In genomic region chr7:150978136-150978789, GRCh38 we compare ENCODE assay signal across 8 cellular contexts. TPM values are rescaled to one million over a fixed set of nuclear protein-coding genes. Genes with fewer than 3 reads are reported as not detected.
DNase-seq lines count a peak whose midpoint lies in the region; ATAC-seq and TF ChIP-seq lines count a peak whose summit lies in the region.

Gene KCNH2, minus strand, starts transcription at chr7:150978321. Its CDS starts 408 bp downstream, at chr7:150977913.

- no peak within 1 kb of the TSS for H4K5ac ChIP-seq in mesendoderm (ENCODE audit: low read length)

- H3K23ac ChIP-seq in mesendoderm (ENCODE audit: low read length): no peak within 1 kb of the TSS

- TF ChIP-seq CTCF in HFF-Myc (IDR thresholded peaks at IDR 0.05; ENCODE audit: low read depth, low read length, missing control alignments) (no peak), OCI-LY1 (IDR thresholded peaks at IDR 0.05; ENCODE audit: low read length) (no peak)

- ATAC-seq in GM21737 (IDR thresholded peaks at IDR 0.05; ENCODE audit: unreplicated experiment): no peak

- H3K18ac ChIP-seq in mesendoderm (ENCODE audit: low read length): no peak within 1 kb of the TSS

- H3K9me2 ChIP-seq in OCI-LY1 (ENCODE audit: low read depth, low read length): no peaks in the 10 kb centered on the region

- no peak within 1 kb of the TSS for H2BK120ac ChIP-seq in mesendoderm (ENCODE audit: low read depth, low read length)

- no peaks in the 10 kb centered on the region for H3K79me1 ChIP-seq in mesendoderm (ENCODE audit: low read length)

- WGBS in mesendoderm (ENCODE audit: extremely low coverage, insufficient coverage, low lambda C conversion rate): no CpG with 5 or more reads among the region's 78 CpGs

- DNase-seq in AG08396 (ENCODE audit: low spot score) (peak; percentile 70), HFF-Myc (ENCODE audit: extremely low read depth, low read depth) (no peak), mesendoderm (peak; percentile 73), ureter (ENCODE audit: low spot score) (no peak), GF-D8 (lab: John Stamatoyannopoulos, UW) (no peak)
- DNase-seq in central memory CD4-positive, alpha-beta T cell: peak; percentile 27

- H3K56ac ChIP-seq in mesendoderm (ENCODE audit: low read length): peak within 1 kb of the TSS; percentile 50

- H3K9me3 ChIP-seq in OCI-LY1 (ENCODE audit: low read length): no peaks in the 10 kb centered on the region

- no peak within 1 kb of the TSS for H2BK5ac ChIP-seq in mesendoderm (ENCODE audit: low read length)

- no peak within 1 kb of the TSS for H2AK5ac ChIP-seq in mesendoderm (ENCODE audit: low read length)

- H3K27ac ChIP-seq in OCI-LY1 (ENCODE audit: low read depth, low read length, poor library complexity, severe bottlenecking): no peak within 1 kb of the TSS
- H3K27ac ChIP-seq in mesendoderm (ENCODE audit: low read depth, low read length): no peak within 1 kb of the TSS

- H3K4me2 ChIP-seq in OCI-LY1 (ENCODE audit: low read length) (peak within 1 kb of the TSS; percentile 86), mesendoderm (ENCODE audit: low read length) (peak within 1 kb of the TSS; percentile 69)

- H3K4me3 ChIP-seq in HFF-Myc (replicated peaks; ENCODE audit: low read depth, low read length) (0 out of 2 replicates have a peak within 1 kb of the TSS, but pooled peaks have one; percentile 7), OCI-LY1 (ENCODE audit: low read depth, low read length, poor library complexity, severe bottlenecking) (peak within 1 kb of the TSS; percentile 60), mesendoderm (ENCODE audit: low read length) (peak within 1 kb of the TSS; percentile 33)

- H4K20me1 ChIP-seq in OCI-LY1 (ENCODE audit: insufficient read depth, low read length): no peaks in the 10 kb centered on the region

- H3K4me1 ChIP-seq in OCI-LY1 (ENCODE audit: insufficient read depth, low read length, severe bottlenecking): peaks cover 50% of the 10 kb centered on the region
- no peaks in the 10 kb centered on the region for H3K4me1 ChIP-seq in mesendoderm (ENCODE audit: control insufficient read depth, low read depth, low read length)

- H2AFZ ChIP-seq in OCI-LY1 (ENCODE audit: low read length): no peak within 1 kb of the TSS

- no peaks in the 10 kb centered on the region for H3F3A ChIP-seq in OCI-LY1 (ENCODE audit: insufficient read depth, low read length)

- H3K9ac ChIP-seq in OCI-LY1 (ENCODE audit: low read length): peak within 1 kb of the TSS; percentile 49; the same call in 1 of the 2 replicates
- peak within 1 kb of the TSS; percentile 26 for H3K9ac ChIP-seq in mesendoderm (ENCODE audit: low read length)

- H3K36me3 ChIP-seq in OCI-LY1 (ENCODE audit: insufficient read depth, low read length) (no peaks in the 10 kb centered on the region), mesendoderm (ENCODE audit: control insufficient read depth, insufficient read depth, low read length) (no peaks in the 10 kb centered on the region)

- H3K27me3 ChIP-seq in OCI-LY1 (ENCODE audit: insufficient read depth, low read length): peaks cover 18% of the 10 kb centered on the region; the same call in 1 of the 2 replicates
- H3K27me3 ChIP-seq in mesendoderm (ENCODE audit: insufficient read depth, low read length, poor library complexity): peaks cover 17% of the 10 kb centered on the region

- H3K4ac ChIP-seq in mesendoderm (ENCODE audit: low read depth, low read length): no peak within 1 kb of the TSS

- no peak within 1 kb of the TSS for H2BK15ac ChIP-seq in mesendoderm (replicated peaks; ENCODE audit: low read depth)

- H4K8ac ChIP-seq in mesendoderm (ENCODE audit: low read depth, low read length): no peak within 1 kb of the TSS

- H3K79me2 ChIP-seq in OCI-LY1 (ENCODE audit: insufficient read depth, low read length) (no peaks in the 10 kb centered on the region), mesendoderm (ENCODE audit: control insufficient read depth, insufficient read depth, low read length) (no peaks in the 10 kb centered on the region)

RNA-seq across cellular contexts. Expression of gene KCNH2, which starts in this region (rescaled TPM):
- polyA plus RNA-seq in mesendoderm (2013, experiment 1 of 2): 0.93 TPM
- polyA plus RNA-seq in mesendoderm (2013, experiment 2 of 2): 0.73 TPM
- 17.7 TPM for total RNA-seq in ureter

Comparison
In these comparisons a context has a peak if more than half of its experiments do, and no peak if none do; other contexts are left out.
1. DNase-seq: peak in AG08396 (single experiment), central memory CD4-positive, alpha-beta T cell (single experiment) and mesendoderm (single experiment); none in HFF-Myc (single experiment), ureter (single experiment) and GF-D8 (single experiment).
2. H3K4me3 ChIP-seq: peak in every context shown above with its lines; median percentile 60 in OCI-LY1; 33 in mesendoderm; 7 in HFF-Myc.